8 cellular contexts compared by ENCODE assay signal in genomic region chr3:102673271-102674115, GRCh38.
A peak's percentile ranks its signal among the peaks of the same experiment; 100 is the strongest.
DNase-seq lines count a peak whose midpoint lies in the region; ATAC-seq and TF ChIP-seq lines count a peak whose summit lies in the region.

No MANE protein-coding gene starts in this region.

- TF ChIP-seq EP300 in transverse colon (IDR thresholded peaks at IDR 0.05; ENCODE audit: low read depth), result no peak

- in situ Hi-C loops in transverse colon (cut with MboI; ENCODE audit: low pct_ligation_motif_present in 1 of 4, low pct_unique_long_range_greater_than_20kb in 1 of 4, low sequenced_read_pairs in 3 of 4), result no loop called here

- 4 to 14% methylated on average over 13 to 16 of the region's 16 CpGs for WGBS in transverse colon (ENCODE audit: low coverage in 1 of 2), 2 donors

- peaks cover 0 to 5% (median 0%) of the 10 kb centered on the region in 4 donors for H3K4me1 ChIP-seq in transverse colon

- H3K36me3 ChIP-seq in transverse colon, result no peaks in the 10 kb centered on the region

- DNase-seq in Daoy (ENCODE audit: low read depth), result peak; percentile 23
- DNase-seq in KG1 (lab: John Stamatoyannopoulos, UW), result peak; percentile 21
- DNase-seq in OCI-M2 (lab: John Stamatoyannopoulos, UW; ENCODE audit: unreplicated experiment), result peak; percentile 2
- peak; percentile 68 to 75 for DNase-seq in activated T-cell treated with anti-CD3 and anti-CD28 coated beads, Interleukin-2, amount 50 U/mL, for 48 hours
- peak; percentile 46 for DNase-seq in fibroblast of the aortic adventitia (ENCODE audit: low read depth)
- DNase-seq in nucleus accumbens (lab: John Stamatoyannopoulos, UW), result peak in 52 of 56 donors; percentile 0 to 86 (median 41)
- peak; percentile 38 for DNase-seq in transverse colon

- no peaks in the 10 kb centered on the region for H3K9me3 ChIP-seq in transverse colon

- H3K27me3 ChIP-seq in transverse colon, result no peaks in the 10 kb centered on the region

- TF ChIP-seq CTCF in fibroblast of the aortic adventitia (IDR thresholded peaks at IDR 0.05; ENCODE audit: insufficient read depth, low read length) (peak; percentile 82), transverse colon (IDR thresholded peaks at IDR 0.05) (peak; percentile 48 to 82 (median 75))

- TF ChIP-seq POLR2A in transverse colon (IDR thresholded peaks at IDR 0.05), result no peak

- peak; percentile 89 for ATAC-seq in GM21786 (IDR thresholded peaks at IDR 0.05; ENCODE audit: unreplicated experiment)

- H3K27ac ChIP-seq in transverse colon, result no peak overlapping the region

- H3K4me3 ChIP-seq in fibroblast of the aortic adventitia (ENCODE audit: low read depth, low read length), result no peak overlapping the region
- peak overlapping the region in 1 of 4 donors; percentile 27 for H3K4me3 ChIP-seq in transverse colon

- intact Hi-C loops in transverse colon (cut with DNase I; ENCODE audit: low total_unique reads), result no loop called here

Comparison
In these comparisons a context has a peak if more than half of its experiments do, and no peak if none do; other contexts are left out.
1. DNase-seq: peak in every context shown above with its lines; median percentile 72 in activated T-cell treated with anti-CD3 and anti-CD28 coated beads, Interleukin-2, amount 50 U/mL, for 48 hours; 46 in fibroblast of the aortic adventitia; 41 in nucleus accumbens; 38 in transverse colon; 23 in Daoy; 21 in KG1; 2 in OCI-M2.